6 cellular contexts compared by ENCODE assay signal in the genomic region with DNA sequence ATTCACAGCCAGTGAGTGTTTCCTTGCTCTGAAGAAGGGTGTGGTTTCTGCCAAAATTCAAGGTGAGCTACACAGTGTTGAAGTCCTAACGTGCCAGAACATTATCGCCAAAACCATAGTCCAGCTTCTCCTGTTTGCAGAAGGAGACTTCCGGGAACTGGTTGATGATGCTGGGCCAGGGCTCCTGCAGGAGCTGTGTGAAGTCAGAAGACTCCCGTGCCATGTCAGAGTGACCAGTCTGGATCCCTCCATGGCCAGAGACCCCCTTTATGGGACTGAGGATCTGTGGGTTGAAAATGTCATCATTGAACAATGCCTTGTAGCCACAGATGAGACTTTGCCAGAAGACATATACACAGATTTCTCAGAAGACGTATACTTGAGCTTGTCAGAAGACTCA.
"Had no signal": no experiment of that assay in that cellular context is flagged by ENCODE, and none has a peak within 500 bp of the region (broad histone marks: within the 10 kb centered on the region; RNA-seq: fewer than 3 reads in every experiment).

No MANE protein-coding gene starts in this region.

- ATAC-seq: HepG2 had no signal

- H3K9ac ChIP-seq: GM23248 had no signal

- H3K4me3 ChIP-seq: GM23248 had no signal

- H3K27ac ChIP-seq: GM23248, HL-60 had no signal

- H2AFZ ChIP-seq: GM23248 had no signal

- FAIRE-seq: HepG2 had no signal

- DNase-seq: GM23248, GOT3, H9, HCEC 1CT had no signal
